Comparison of ENCODE assay signal across 16 cellular contexts in genomic region chr6:47258724-47259347, GRCh38. TPM values are rescaled to one million over a fixed set of nuclear protein-coding genes. Genes with fewer than 3 reads are reported as not detected.
DNase-seq lines count a peak whose midpoint lies in the region; ATAC-seq and TF ChIP-seq lines count a peak whose summit lies in the region.
"Had no signal": no experiment of that assay in that cellular context is flagged by ENCODE, and none has a peak within 500 bp of the region (broad histone marks: within the 10 kb centered on the region; RNA-seq: fewer than 3 reads in every experiment).

No MANE protein-coding gene starts in this region.

- no peaks in the 10 kb centered on the region for H3K79me1 ChIP-seq in trophoblast cell (ENCODE audit: low read length)

- no peak for TF ChIP-seq CTCF in OCI-LY7 (conservative IDR thresholded peaks at IDR 0.05; ENCODE audit: low read length)

- no peak for ATAC-seq in GM19463 (IDR thresholded peaks at IDR 0.05; ENCODE audit: unreplicated experiment)
- no peak for ATAC-seq in HG03378 (IDR thresholded peaks at IDR 0.05; ENCODE audit: unreplicated experiment)
- ATAC-seq: PC-3 had no signal

- H3K27me3 ChIP-seq in BLaER1: no peaks in the 10 kb centered on the region
- no peaks in the 10 kb centered on the region for H3K27me3 ChIP-seq in trophoblast cell (ENCODE audit: insufficient read depth, low read length)
- H3K27me3 ChIP-seq: SJCRH30 had no signal

- H2AFZ ChIP-seq in OCI-LY7 (ENCODE audit: low read length): no peak overlapping the region
- no peak overlapping the region for H2AFZ ChIP-seq in trophoblast cell (ENCODE audit: insufficient read depth, low read length, poor library complexity)

- DNase-seq in OCI-LY7 (ENCODE audit: low spot score) (no peak), trophoblast cell (no peak), NCI-H1048 (lab: John Stamatoyannopoulos, UW) (no peak)
- DNase-seq: DND-41, KBM-7, NCI-H1436 treated with DMSO at 0.1 percent for 48 hours, NCI-H2029 treated with DMSO at 0.1 percent for 48 hours, NCI-H510A, PC-3, SJCRH30, SW 1271, T-helper 2 cell had no signal

- WGBS in trophoblast cell (ENCODE audit: extremely low coverage, insufficient coverage, insufficient read length): no CpG with 5 or more reads among the region's 3 CpGs

- H3K18ac ChIP-seq in trophoblast cell (ENCODE audit: low read length): no peak overlapping the region

- no peak overlapping the region for H2BK120ac ChIP-seq in trophoblast cell (ENCODE audit: insufficient read depth, low read length, poor library complexity)

- H4K91ac ChIP-seq in trophoblast cell (ENCODE audit: low read depth, low read length): no peak overlapping the region

- H3K4me2 ChIP-seq in BLaER1 (peak overlapping the region; percentile 60), OCI-LY7 (ENCODE audit: low read length) (peak overlapping the region; percentile 12; the same call in 1 of the 2 replicates), trophoblast cell (ENCODE audit: low read length) (no peak overlapping the region)

- BruUV-seq in OCI-LY7 (replicated peaks; lab: Mats Ljungman, UMichigan): no TSS peak

- peaks cover 82% of the 10 kb centered on the region for H3K36me3 ChIP-seq in BLaER1
- H3K36me3 ChIP-seq in KOPT-K1 (ENCODE audit: insufficient read depth, low read length): no peaks in the 10 kb centered on the region
- peaks cover 93% of the 10 kb centered on the region for H3K36me3 ChIP-seq in OCI-LY7 (ENCODE audit: insufficient read depth, low read length)
- peaks cover 29 to 54% of the 10 kb centered on the region in 2 experiments for H3K36me3 ChIP-seq in trophoblast cell (ENCODE audit: control insufficient read depth in 1 of 2, insufficient read depth in 2 of 2, low read length in 2 of 2)
- H3K36me3 ChIP-seq: SJCRH30 had no signal

- no peak overlapping the region for H2AK5ac ChIP-seq in trophoblast cell (ENCODE audit: low read length)

- no peak overlapping the region for H3K14ac ChIP-seq in trophoblast cell (ENCODE audit: low read length)

- H3K27ac ChIP-seq in BLaER1 (peak overlapping the region; percentile 50), KOPT-K1 (ENCODE audit: low read depth, low read length, poor library complexity, severe bottlenecking) (peak overlapping the region; percentile 20), OCI-LY7 (ENCODE audit: low read depth, low read length, poor library complexity, severe bottlenecking) (no peak overlapping the region), trophoblast cell (ENCODE audit: low read depth, low read length) (no peak overlapping the region)
- H3K27ac ChIP-seq: SJCRH30 had no signal

- no peaks in the 10 kb centered on the region for H3K9me2 ChIP-seq in OCI-LY7 (ENCODE audit: insufficient read depth, low read length)

- peaks cover 13% of the 10 kb centered on the region; the same call in 1 of the 2 replicates for H4K20me1 ChIP-seq in BLaER1
- no peaks in the 10 kb centered on the region for H4K20me1 ChIP-seq in OCI-LY7 (ENCODE audit: insufficient read depth, low read length)

- peaks cover 46% of the 10 kb centered on the region for H3K4me1 ChIP-seq in BLaER1
- peaks cover 27% of the 10 kb centered on the region for H3K4me1 ChIP-seq in OCI-LY7 (ENCODE audit: insufficient read depth, low read length, poor library complexity, severe bottlenecking)
- peaks cover 0 to 2% of the 10 kb centered on the region in 2 experiments for H3K4me1 ChIP-seq in trophoblast cell (ENCODE audit: control insufficient read depth in 1 of 2, insufficient read depth in 2 of 2, low read length in 2 of 2)

- intact Hi-C loops in OCI-LY7 (cut with micrococcal nuclease; ENCODE audit: unreplicated experiment): no loop called here

- H3K9me3 ChIP-seq in BLaER1 (no peaks in the 10 kb centered on the region), KOPT-K1 (ENCODE audit: insufficient read depth, low read length, poor library complexity, severe bottlenecking) (no peaks in the 10 kb centered on the region), OCI-LY7 (ENCODE audit: low read length) (no peaks in the 10 kb centered on the region), trophoblast cell (ENCODE audit: insufficient read depth, low read depth, low read length) (no peaks in the 10 kb centered on the region)
- H3K9me3 ChIP-seq: SJCRH30 had no signal

- no peak overlapping the region for H4K12ac ChIP-seq in trophoblast cell (ENCODE audit: low read depth, low read length)

- POLR2A ChIA-PET in OCI-LY7 (lab: Charles Lee): interaction anchor here (0.7 to 1.7 kb wide), 6 partner anchors 9 to 72 kb away, joined by 3 to 6 read pairs (median 4); no protein-coding TSS in a partner anchor

- H3K79me2 ChIP-seq in OCI-LY7 (ENCODE audit: insufficient read depth, low read depth, low read length): peaks cover 15% of the 10 kb centered on the region; the same call in 1 of the 2 replicates
- peaks cover 5% of the 10 kb centered on the region for H3K79me2 ChIP-seq in trophoblast cell (ENCODE audit: control insufficient read depth, insufficient read depth, low read length, poor library complexity)

- H3K4me3 ChIP-seq in BLaER1: no peak overlapping the region
- H3K4me3 ChIP-seq in OCI-LY7 (ENCODE audit: low read depth, low read length, poor library complexity, severe bottlenecking): no peak overlapping the region
- no peak overlapping the region for H3K4me3 ChIP-seq in trophoblast cell (ENCODE audit: low read depth, low read length)
- H3K4me3 ChIP-seq: SJCRH30 had no signal

- CTCF ChIA-PET in OCI-LY7 (lab: Charles Lee; ENCODE audit: unreplicated experiment): no interaction called here

- no peak overlapping the region for H4K8ac ChIP-seq in trophoblast cell (ENCODE audit: low read depth, low read length)

- H3K23ac ChIP-seq in trophoblast cell (ENCODE audit: low read length): no peak overlapping the region

- H3K9ac ChIP-seq in BLaER1 (no peak overlapping the region), trophoblast cell (ENCODE audit: low read length) (no peak overlapping the region)

- peak overlapping the region; percentile 27 for H3K4ac ChIP-seq in trophoblast cell (ENCODE audit: low read depth, low read length)

- no peak overlapping the region for H2BK12ac ChIP-seq in trophoblast cell (ENCODE audit: low read length)

- no peak overlapping the region for H2BK5ac ChIP-seq in trophoblast cell (ENCODE audit: low read depth, low read length, poor library complexity)

RNA-seq across cellular contexts. Expression of gene TNFRSF21, which starts 50.9 kb away (rescaled TPM):
- total RNA-seq in OCI-LY7 (2014; rRNA removed; shearing (Covaris generic)): 22.7 and 28.1 TPM in 2 replicates
- 35.1 and 36.5 TPM in 2 replicates for total RNA-seq in OCI-LY7 (2022)
- polyA plus RNA-seq in trophoblast cell (2013): 243 and 254 TPM in 2 replicates

Comparison
In these comparisons a context has a peak if more than half of its experiments do, and no peak if none do; other contexts are left out.
1. H3K27ac ChIP-seq: peak in BLaER1 (single experiment) and KOPT-K1 (single experiment); none in OCI-LY7 (single experiment) and trophoblast cell (single experiment).